8 cellular contexts compared by ENCODE assay signal in the genomic region with DNA sequence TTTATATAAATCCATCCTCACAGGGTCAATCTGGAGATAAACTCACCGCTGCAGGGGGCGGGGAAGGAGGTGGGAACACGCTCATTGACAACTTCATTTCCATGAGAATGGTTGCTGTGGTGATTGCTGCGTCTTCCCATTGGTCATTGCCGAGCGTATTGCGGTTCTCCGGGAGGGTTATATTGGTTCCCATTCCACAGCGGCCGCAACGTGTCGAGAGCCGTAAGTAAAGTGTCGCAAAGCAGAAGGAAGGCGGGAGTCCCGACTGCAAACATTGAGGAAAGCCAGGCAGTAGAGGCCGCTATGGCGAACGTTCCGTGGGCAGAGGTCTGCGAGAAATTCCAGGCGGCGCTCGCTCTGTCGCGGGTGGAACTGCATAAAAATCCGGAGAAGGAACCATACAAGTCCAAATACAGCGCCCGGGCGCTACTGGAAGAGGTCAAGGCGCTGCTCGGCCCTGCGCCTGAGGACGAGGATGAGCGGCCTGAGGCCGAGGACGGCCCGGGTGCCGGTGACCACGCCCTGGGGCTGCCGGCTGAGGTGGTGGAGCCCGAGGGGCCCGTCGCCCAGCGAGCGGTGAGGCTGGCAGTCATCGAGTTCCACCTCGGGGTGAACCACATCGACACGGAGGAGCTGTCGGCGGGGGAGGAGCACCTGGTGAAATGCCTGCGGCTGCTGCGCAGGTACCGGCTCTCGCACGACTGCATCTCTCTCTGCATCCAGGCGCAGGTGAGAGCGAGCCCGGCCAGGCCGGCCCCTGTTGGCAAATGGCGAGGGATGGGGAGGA.
DNase-seq lines count a peak whose midpoint lies in the region; ATAC-seq lines count a peak whose summit lies in the region.

KIFBP (plus strand) TSS at position 274 of the 787 bp plus-strand sequence; CDS start at position 304, 30 bp downstream.

- ATAC-seq in GM19025 (IDR thresholded peaks at IDR 0.05; ENCODE audit: low read depth, unreplicated experiment) (peak; percentile 63), HG03342 (IDR thresholded peaks at IDR 0.05; ENCODE audit: unreplicated experiment) (peak; percentile 72)

- DNase-seq in AG20443 (ENCODE audit: low spot score) (peak; percentile 97), NCI-H345 treated with DMSO at 0.1 percent for 48 hours (lab: John Stamatoyannopoulos, UW; ENCODE audit: unreplicated experiment) (peak; percentile 90), cerebellar nuclear complex (lab: John Stamatoyannopoulos, UW) (peak; percentile 91 to 96), islet precursor cell (peak; percentile 98)
- DNase-seq in activated CD4-positive, CD25-positive, alpha-beta regulatory T cell treated with anti-CD3 and anti-CD28 coated beads, Interleukin-2, amount 50 U/mL, for 72 hours: peak; percentile 67
- DNase-seq in stimulated activated CD4-positive, alpha-beta T cell treated with anti-CD3 and anti-CD28 coated beads, Interleukin-12 subunit alpha, Interleukin-12 subunit beta, amount 100 ng/mL, for 48 hours (ENCODE audit: low read depth in 2 of 3, low spot score in 1 of 3): peak; percentile 74 to 84 (median 77)

Comparison
In these comparisons a context has a peak if more than half of its experiments do, and no peak if none do; other contexts are left out.
1. Peak in every context shown above with its lines: DNase-seq and ATAC-seq.